8 cellular contexts compared by ENCODE assay signal in the genomic region with DNA sequence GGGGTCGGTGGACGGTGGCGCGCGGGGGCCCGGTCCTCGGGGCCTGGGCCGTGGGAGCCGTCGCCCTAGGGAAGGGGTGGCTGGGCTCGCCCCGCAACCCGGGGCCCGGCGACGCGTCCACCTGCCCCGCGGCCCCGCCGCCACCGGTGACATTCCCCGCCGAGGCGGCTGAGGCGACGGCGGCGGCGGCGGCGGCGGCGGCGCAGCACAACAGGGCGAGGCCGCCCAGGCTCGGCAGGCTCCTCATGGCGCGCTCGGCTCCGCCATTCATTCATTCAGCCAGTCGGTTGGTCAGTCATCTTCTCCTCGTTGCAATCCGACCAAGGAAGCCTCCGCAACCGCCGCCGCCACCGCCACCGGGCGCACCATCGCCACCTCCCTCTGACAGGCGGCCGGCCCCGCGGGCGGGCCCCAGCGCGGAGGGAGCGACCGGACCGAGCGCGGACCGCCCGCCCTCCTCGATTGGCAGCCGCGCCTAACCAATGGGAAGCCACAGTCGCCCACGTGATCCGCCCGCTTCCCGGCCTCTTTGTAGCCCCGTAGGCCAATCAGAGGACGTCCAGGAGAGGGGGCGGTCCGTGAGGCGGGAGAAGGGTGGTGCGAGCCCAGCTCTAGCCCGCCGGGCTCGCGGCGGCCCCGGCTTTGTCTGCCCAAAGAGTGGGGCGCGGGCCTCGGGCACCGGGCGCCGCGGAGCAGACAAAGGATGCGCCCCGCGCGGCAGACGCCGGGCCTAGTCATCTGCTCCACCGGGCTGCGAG. TPM values are rescaled to one million over a fixed set of nuclear protein-coding genes. Genes with fewer than 3 reads are reported as not detected.
DNase-seq lines count a peak whose midpoint lies in the region; ATAC-seq and TF ChIP-seq lines count a peak whose summit lies in the region.

Gene MEGF9 (minus strand): TSS at position 383 of the 758 bp plus-strand sequence. CDS start 112 bp downstream, at position 271.

- H3K9me3 Mint-ChIP-seq in T-cell = no peaks in the 10 kb centered on the region

- H3K4me3 Mint-ChIP-seq in T-cell = peak within 1 kb of the TSS; percentile 88 to 98 (median 92)

- TF ChIP-seq EP300 in upper lobe of left lung (IDR thresholded peaks at IDR 0.05) = no peak

- peak; percentile 39 to 99 (median 92) for TF ChIP-seq POLR2A in upper lobe of left lung (IDR thresholded peaks at IDR 0.05)

- in situ Hi-C loops in GM13977 (cut with MboI; ENCODE audit: low pct_unique_long_range_greater_than_20kb, low sequenced_read_pairs, unreplicated experiment) = no loop called here

- TF ChIP-seq CTCF in GM13977 (IDR thresholded peaks at IDR 0.05; ENCODE audit: extremely low read depth, insufficient read depth, missing control alignments) = peak; percentile 11
- TF ChIP-seq CTCF in upper lobe of left lung (IDR thresholded peaks at IDR 0.05) = peak in 2 of 6 experiments; percentile 34 to 37

- H3K4me3 ChIP-seq in upper lobe of left lung = peak within 1 kb of the TSS; percentile 57 to 96 (median 92)

- H3K27me3 ChIP-seq in upper lobe of left lung = no peaks in the 10 kb centered on the region

- ATAC-seq in HG02870 (IDR thresholded peaks at IDR 0.05; ENCODE audit: unreplicated experiment) (peak; percentile 96), T-cell (replicated peaks in 1 of 4) (peak; percentile 94 to 97 (median 94)), left cardiac atrium (peak; percentile 97 to 98), upper lobe of left lung (ENCODE audit: low FRiP score in 2 of 2) (peak; percentile 98)

- H3K4me1 ChIP-seq in upper lobe of left lung = peaks cover 14 to 44% (median 25%) of the 10 kb centered on the region in 4 donors

- H3K27ac Mint-ChIP-seq in T-cell = peak within 1 kb of the TSS; percentile 92

- CTCF ChIA-PET in T-cell (lab: Charles Lee) = interaction anchor here in 1 of 2 donors (1.0 kb wide), 1 partner anchor 268 kb away, joined by 3 read pairs; no protein-coding TSS in a partner anchor

- peaks cover 31 to 42% (median 41%) of the 10 kb centered on the region in 3 donors for H3K4me1 Mint-ChIP-seq in T-cell

- peak within 1 kb of the TSS; percentile 80 to 97 (median 90) for H3K27ac ChIP-seq in upper lobe of left lung

- POLR2A ChIA-PET in T-cell (lab: Charles Lee) = interaction anchor here in 1 of 2 donors (0.7 kb wide), 1 partner anchor 37 kb away, joined by 3 read pairs; no protein-coding TSS in a partner anchor

- no peaks in the 10 kb centered on the region for H3K9me3 ChIP-seq in upper lobe of left lung

- intact Hi-C loops in left cardiac atrium (cut with DNase I) (no loop called here), posterior vena cava (cut with DNase I) (no loop called here)

- H3K27me3 Mint-ChIP-seq in T-cell = no peaks in the 10 kb centered on the region

- no peaks in the 10 kb centered on the region for H3K36me3 Mint-ChIP-seq in T-cell

- 0 to 2% methylated on average over 7 to 26 of the region's 102 CpGs for WGBS in upper lobe of left lung, 2 donors

- peaks cover 0 to 3% (median 0%) of the 10 kb centered on the region in 4 donors for H3K36me3 ChIP-seq in upper lobe of left lung

- DNase-seq in GM13977 (ENCODE audit: low spot score) (peak; percentile 99), NCI-H146 (lab: John Stamatoyannopoulos, UW) (peak; percentile 96), T-cell (peak; percentile 90 to 98 (median 94)), amniotic stem cell (lab: John Stamatoyannopoulos, UW) (peak; percentile 98), left cardiac atrium (peak; percentile 99), posterior vena cava (ENCODE audit: low spot score) (peak; percentile 100), upper lobe of left lung (peak; percentile 99)

RNA-seq across cellular contexts. Expression of gene MEGF9, which starts in this region (rescaled TPM):
- total RNA-seq in T-cell (10 to 100 TPM; 10.4 to 15.5 (median 11.3) TPM), left cardiac atrium (10 to 100 TPM; 17.4 to 20.2 TPM), posterior vena cava (10 to 100 TPM; 18.4 to 19.9 TPM), upper lobe of left lung (100 to 1,000 TPM in 1 of 6 donors, 10 to 100 TPM in 5; 30.4 to 130 (median 71.0) TPM)

Comparison
In these comparisons a context has a peak if more than half of its experiments do, and no peak if none do; other contexts are left out.
1. Peak in every context shown above with its lines: DNase-seq, ATAC-seq, H3K4me3 ChIP-seq and H3K27ac ChIP-seq.